In the genomic region with DNA sequence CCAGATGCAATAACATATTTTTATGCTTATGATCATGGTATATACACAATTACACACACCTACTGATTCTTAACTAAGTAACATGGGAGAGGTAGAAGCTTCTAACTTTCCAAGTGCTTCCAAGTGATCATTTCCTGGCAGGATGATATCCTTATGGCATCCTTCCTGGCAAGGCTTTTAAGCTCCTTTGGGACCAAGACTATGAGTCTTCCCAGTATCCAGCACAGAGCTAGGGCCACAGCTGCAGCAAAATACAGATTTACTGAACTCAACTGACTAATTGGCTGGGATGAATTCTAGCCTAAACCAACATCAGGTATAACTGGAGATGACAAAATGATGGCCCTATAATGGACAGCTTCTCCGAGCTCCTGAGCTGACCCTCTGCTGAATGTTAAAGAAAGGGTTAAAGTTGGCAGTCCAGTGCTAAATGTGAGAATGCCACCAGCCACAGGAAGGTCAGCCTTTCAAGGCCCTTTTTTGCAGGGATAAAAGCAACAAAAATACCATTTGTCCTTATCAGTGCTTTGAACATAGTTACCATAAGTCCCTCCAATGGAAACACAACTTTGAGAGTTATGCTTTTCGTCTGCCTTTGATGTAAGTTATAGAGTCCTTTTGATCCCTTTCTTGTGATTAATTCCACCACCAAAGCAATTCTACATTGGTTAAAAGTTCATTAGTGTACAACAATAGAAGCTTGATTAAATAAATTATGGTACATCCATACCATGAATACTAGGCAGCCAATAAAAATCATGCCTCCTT, we compare ENCODE assay signal across 1 cellular context.
TF ChIP-seq lines count a peak whose summit lies in the region.

No MANE protein-coding gene starts in this region.

TF ChIP-seq in HepG2, 621 proteins besides CTCF, POLR2A, EP300 and RAD21 (continued from another document and continues in another):
- TF ChIP-seq ZNF850 (CRISPR knock-in tag; conservative IDR thresholded peaks at IDR 0.05) = no peak
- no peak for TF ChIP-seq HOXA3 (CRISPR knock-in tag; IDR thresholded peaks at IDR 0.05)
- TF ChIP-seq ZUFSP (CRISPR knock-in tag; IDR thresholded peaks at IDR 0.05; ENCODE audit: borderline replicate concordance) = no peak
- TF ChIP-seq PAF1 (CRISPR knock-in tag; IDR thresholded peaks at IDR 0.05) = no peak
- no peak for TF ChIP-seq THYN1 (CRISPR knock-in tag; IDR thresholded peaks at IDR 0.05; ENCODE audit: borderline replicate concordance, low read depth)
- TF ChIP-seq, protein P1, sequence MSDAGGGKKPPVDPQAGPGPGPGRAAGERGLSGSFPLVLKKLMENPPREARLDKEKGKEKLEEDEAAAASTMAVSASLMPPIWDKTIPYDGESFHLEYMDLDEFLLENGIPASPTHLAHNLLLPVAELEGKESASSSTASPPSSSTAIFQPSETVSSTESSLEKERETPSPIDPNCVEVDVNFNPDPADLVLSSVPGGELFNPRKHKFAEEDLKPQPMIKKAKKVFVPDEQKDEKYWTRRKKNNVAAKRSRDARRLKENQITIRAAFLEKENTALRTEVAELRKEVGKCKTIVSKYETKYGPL (CRISPR knock-in tag; IDR thresholded peaks at IDR 0.05) = no peak
- 0 out of 4 replicates have a peak, but pooled peaks of 1 of the 2 experiments have one; percentile 47 for TF ChIP-seq KLF16 (CRISPR knock-in tag; IDR thresholded peaks at IDR 0.05)
- TF ChIP-seq GTF3A (CRISPR knock-in tag; conservative IDR thresholded peaks at IDR 0.05) = no peak
- TF ChIP-seq PCBP1 (IDR thresholded peaks at IDR 0.05; ENCODE audit: borderline replicate concordance, low read depth, low read length) = no peak
- TF ChIP-seq TOPORS (CRISPR knock-in tag; IDR thresholded peaks at IDR 0.05) = no peak
- TF ChIP-seq ZNF143 (CRISPR knock-in tag; IDR thresholded peaks at IDR 0.05) = no peak
- TF ChIP-seq IRF9 (CRISPR knock-in tag; IDR thresholded peaks at IDR 0.05; ENCODE audit: borderline replicate concordance) = no peak
- peak; percentile 50; the same call in 1 of the 2 replicates for TF ChIP-seq IRF2 (CRISPR knock-in tag; IDR thresholded peaks at IDR 0.05)
- no peak for TF ChIP-seq SRSF9 (IDR thresholded peaks at IDR 0.05; ENCODE audit: borderline replicate concordance, insufficient read depth, low read depth, low read length, poor library complexity, severe bottlenecking)
- no peak for TF ChIP-seq ZNF235 (CRISPR knock-in tag; IDR thresholded peaks at IDR 0.05; ENCODE audit: borderline replicate concordance)
- TF ChIP-seq SMAD1 (CRISPR knock-in tag; IDR thresholded peaks at IDR 0.05; ENCODE audit: borderline replicate concordance, low read depth) = no peak
- no peak for TF ChIP-seq RARG (CRISPR knock-in tag; IDR thresholded peaks at IDR 0.05; ENCODE audit: low read depth)
- TF ChIP-seq ZNF205 (CRISPR knock-in tag; IDR thresholded peaks at IDR 0.05) = no peak
- TF ChIP-seq, protein P2, sequence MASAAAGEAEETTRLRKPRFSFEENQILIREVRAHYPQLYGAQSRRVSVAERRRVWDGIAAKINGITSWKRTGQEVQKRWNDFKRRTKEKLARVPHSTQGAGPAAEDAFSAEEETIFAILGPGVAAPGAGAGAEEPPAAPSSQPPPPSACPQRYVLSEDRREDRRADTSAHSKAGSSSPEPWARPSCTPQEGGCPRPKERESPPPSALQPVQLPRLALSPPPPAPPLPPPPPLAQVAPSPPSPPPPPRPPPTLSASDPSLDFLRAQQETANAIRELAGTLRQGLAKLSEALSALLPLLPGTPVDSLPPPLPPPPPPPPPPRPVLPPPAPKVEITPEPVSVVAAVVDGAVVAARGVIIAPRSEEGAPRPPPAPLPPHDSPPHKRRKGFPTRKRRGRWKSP (CRISPR knock-in tag; IDR thresholded peaks at IDR 0.05) = no peak
- TF ChIP-seq ZNF605 (CRISPR knock-in tag; IDR thresholded peaks at IDR 0.05) = no peak
- no peak for TF ChIP-seq E2F2 (CRISPR knock-in tag; IDR thresholded peaks at IDR 0.05; ENCODE audit: borderline replicate concordance)
- TF ChIP-seq ATM (IDR thresholded peaks at IDR 0.05; ENCODE audit: borderline replicate concordance) = no peak
- TF ChIP-seq ATF5 (CRISPR knock-in tag; IDR thresholded peaks at IDR 0.05; ENCODE audit: low read depth) = no peak
- no peak for TF ChIP-seq SP4 (CRISPR knock-in tag; IDR thresholded peaks at IDR 0.05)
- peak; percentile 93 for TF ChIP-seq SOX5 (CRISPR knock-in tag; IDR thresholded peaks at IDR 0.05; ENCODE audit: borderline replicate concordance)
- no peak for TF ChIP-seq GABPB1 (CRISPR knock-in tag; IDR thresholded peaks at IDR 0.05)
- no peak for TF ChIP-seq SP140L (CRISPR knock-in tag; IDR thresholded peaks at IDR 0.05; ENCODE audit: borderline replicate concordance)
- TF ChIP-seq HOXA5 (CRISPR knock-in tag; IDR thresholded peaks at IDR 0.05) = no peak
- TF ChIP-seq NBN (conservative IDR thresholded peaks at IDR 0.05) = no peak
- TF ChIP-seq ZNF431 (CRISPR knock-in tag; IDR thresholded peaks at IDR 0.05; ENCODE audit: borderline replicate concordance, low read depth) = no peak
- TF ChIP-seq MED13 (CRISPR knock-in tag; IDR thresholded peaks at IDR 0.05) = no peak
- TF ChIP-seq, protein P3, sequence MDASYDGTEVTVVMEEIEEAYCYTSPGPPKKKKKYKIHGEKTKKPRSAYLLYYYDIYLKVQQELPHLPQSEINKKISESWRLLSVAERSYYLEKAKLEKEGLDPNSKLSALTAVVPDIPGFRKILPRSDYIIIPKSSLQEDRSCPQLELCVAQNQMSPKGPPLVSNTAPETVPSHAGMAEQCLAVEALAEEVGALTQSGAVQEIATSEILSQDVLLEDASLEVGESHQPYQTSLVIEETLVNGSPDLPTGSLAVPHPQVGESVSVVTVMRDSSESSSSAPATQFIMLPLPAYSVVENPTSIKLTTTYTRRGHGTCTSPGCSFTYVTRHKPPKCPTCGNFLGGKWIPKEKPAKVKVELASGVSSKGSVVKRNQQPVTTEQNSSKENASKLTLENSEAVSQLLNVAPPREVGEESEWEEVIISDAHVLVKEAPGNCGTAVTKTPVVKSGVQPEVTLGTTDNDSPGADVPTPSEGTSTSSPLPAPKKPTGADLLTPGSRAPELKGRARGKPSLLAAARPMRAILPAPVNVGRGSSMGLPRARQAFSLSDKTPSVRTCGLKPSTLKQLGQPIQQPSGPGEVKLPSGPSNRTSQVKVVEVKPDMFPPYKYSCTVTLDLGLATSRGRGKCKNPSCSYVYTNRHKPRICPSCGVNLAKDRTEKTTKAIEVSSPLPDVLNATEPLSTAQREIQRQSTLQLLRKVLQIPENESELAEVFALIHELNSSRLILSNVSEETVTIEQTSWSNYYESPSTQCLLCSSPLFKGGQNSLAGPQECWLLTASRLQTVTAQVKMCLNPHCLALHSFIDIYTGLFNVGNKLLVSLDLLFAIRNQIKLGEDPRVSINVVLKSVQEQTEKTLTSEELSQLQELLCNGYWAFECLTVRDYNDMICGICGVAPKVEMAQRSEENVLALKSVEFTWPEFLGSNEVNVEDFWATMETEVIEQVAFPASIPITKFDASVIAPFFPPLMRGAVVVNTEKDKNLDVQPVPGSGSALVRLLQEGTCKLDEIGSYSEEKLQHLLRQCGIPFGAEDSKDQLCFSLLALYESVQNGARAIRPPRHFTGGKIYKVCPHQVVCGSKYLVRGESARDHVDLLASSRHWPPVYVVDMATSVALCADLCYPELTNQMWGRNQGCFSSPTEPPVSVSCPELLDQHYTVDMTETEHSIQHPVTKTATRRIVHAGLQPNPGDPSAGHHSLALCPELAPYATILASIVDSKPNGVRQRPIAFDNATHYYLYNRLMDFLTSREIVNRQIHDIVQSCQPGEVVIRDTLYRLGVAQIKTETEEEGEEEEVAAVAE (CRISPR knock-in tag; IDR thresholded peaks at IDR 0.05; ENCODE audit: borderline replicate concordance) = no peak
- TF ChIP-seq ZNF3 (CRISPR knock-in tag; IDR thresholded peaks at IDR 0.05) = no peak
- no peak for TF ChIP-seq HNF4G (IDR thresholded peaks at IDR 0.05; ENCODE audit: borderline replicate concordance, low read depth, low read length)
- no peak for TF ChIP-seq HNF4G (CRISPR knock-in tag; IDR thresholded peaks at IDR 0.05; ENCODE audit: borderline replicate concordance, low read depth)
- no peak for TF ChIP-seq AHR (CRISPR knock-in tag; IDR thresholded peaks at IDR 0.05)
- TF ChIP-seq ZNF543 (CRISPR knock-in tag; IDR thresholded peaks at IDR 0.05) = no peak
- no peak for TF ChIP-seq FOXK1 (CRISPR knock-in tag; IDR thresholded peaks at IDR 0.05; ENCODE audit: borderline replicate concordance, low read depth)
- TF ChIP-seq BRD4 (CRISPR knock-in tag; IDR thresholded peaks at IDR 0.05) = no peak
- no peak for TF ChIP-seq ZNF562 (CRISPR knock-in tag; IDR thresholded peaks at IDR 0.05; ENCODE audit: borderline replicate concordance)
- no peak for TF ChIP-seq ZNF510 (CRISPR knock-in tag; IDR thresholded peaks at IDR 0.05; ENCODE audit: low read depth)
- TF ChIP-seq ZNF501 (CRISPR knock-in tag; IDR thresholded peaks at IDR 0.05) = no peak
- no peak for TF ChIP-seq ZNF839 (CRISPR knock-in tag; IDR thresholded peaks at IDR 0.05; ENCODE audit: borderline replicate concordance)
- no peak for TF ChIP-seq ZFP62 (CRISPR knock-in tag; IDR thresholded peaks at IDR 0.05)
- TF ChIP-seq EHMT2 (IDR thresholded peaks at IDR 0.05; ENCODE audit: borderline replicate concordance, low read depth, low read length) = no peak; the same call in 1 of the 2 replicates
- TF ChIP-seq, protein P4, sequence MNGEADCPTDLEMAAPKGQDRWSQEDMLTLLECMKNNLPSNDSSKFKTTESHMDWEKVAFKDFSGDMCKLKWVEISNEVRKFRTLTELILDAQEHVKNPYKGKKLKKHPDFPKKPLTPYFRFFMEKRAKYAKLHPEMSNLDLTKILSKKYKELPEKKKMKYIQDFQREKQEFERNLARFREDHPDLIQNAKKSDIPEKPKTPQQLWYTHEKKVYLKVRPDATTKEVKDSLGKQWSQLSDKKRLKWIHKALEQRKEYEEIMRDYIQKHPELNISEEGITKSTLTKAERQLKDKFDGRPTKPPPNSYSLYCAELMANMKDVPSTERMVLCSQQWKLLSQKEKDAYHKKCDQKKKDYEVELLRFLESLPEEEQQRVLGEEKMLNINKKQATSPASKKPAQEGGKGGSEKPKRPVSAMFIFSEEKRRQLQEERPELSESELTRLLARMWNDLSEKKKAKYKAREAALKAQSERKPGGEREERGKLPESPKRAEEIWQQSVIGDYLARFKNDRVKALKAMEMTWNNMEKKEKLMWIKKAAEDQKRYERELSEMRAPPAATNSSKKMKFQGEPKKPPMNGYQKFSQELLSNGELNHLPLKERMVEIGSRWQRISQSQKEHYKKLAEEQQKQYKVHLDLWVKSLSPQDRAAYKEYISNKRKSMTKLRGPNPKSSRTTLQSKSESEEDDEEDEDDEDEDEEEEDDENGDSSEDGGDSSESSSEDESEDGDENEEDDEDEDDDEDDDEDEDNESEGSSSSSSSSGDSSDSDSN (CRISPR knock-in tag; IDR thresholded peaks at IDR 0.05) = no peak
- TF ChIP-seq TP53 (CRISPR knock-in tag; conservative IDR thresholded peaks at IDR 0.05) = no peak
- TF ChIP-seq ZNF746 (CRISPR knock-in tag; IDR thresholded peaks at IDR 0.05) = no peak
- no peak for TF ChIP-seq ONECUT2 (CRISPR knock-in tag; IDR thresholded peaks at IDR 0.05)
- TF ChIP-seq SUZ12 (IDR thresholded peaks at IDR 0.05; ENCODE audit: low read depth, low read length) = no peak
- TF ChIP-seq HDAC6 (IDR thresholded peaks at IDR 0.05; ENCODE audit: low read depth, low read length) = no peak
- TF ChIP-seq ZNF598 (CRISPR knock-in tag; IDR thresholded peaks at IDR 0.05; ENCODE audit: borderline replicate concordance) = no peak
- TF ChIP-seq ZNF414 (CRISPR knock-in tag; IDR thresholded peaks at IDR 0.05) = no peak
- TF ChIP-seq ZNF607 (CRISPR knock-in tag; IDR thresholded peaks at IDR 0.05; ENCODE audit: borderline replicate concordance) = no peak
- no peak for TF ChIP-seq SP2 (CRISPR knock-in tag; IDR thresholded peaks at IDR 0.05)
- TF ChIP-seq FLYWCH1 (CRISPR knock-in tag; IDR thresholded peaks at IDR 0.05) = no peak
- TF ChIP-seq ZSCAN25 (CRISPR knock-in tag; IDR thresholded peaks at IDR 0.05) = no peak
